Comparison of ENCODE assay signal across 8 cellular contexts in genomic region chr6:148746363-148747144, GRCh38. TPM values are rescaled to one million over a fixed set of nuclear protein-coding genes. Genes with fewer than 3 reads are reported as not detected.
A peak's percentile ranks its signal among the peaks of the same experiment; 100 is the strongest.
DNase-seq lines count a peak whose midpoint lies in the region; TF ChIP-seq lines count a peak whose summit lies in the region.

A gene with protein sequence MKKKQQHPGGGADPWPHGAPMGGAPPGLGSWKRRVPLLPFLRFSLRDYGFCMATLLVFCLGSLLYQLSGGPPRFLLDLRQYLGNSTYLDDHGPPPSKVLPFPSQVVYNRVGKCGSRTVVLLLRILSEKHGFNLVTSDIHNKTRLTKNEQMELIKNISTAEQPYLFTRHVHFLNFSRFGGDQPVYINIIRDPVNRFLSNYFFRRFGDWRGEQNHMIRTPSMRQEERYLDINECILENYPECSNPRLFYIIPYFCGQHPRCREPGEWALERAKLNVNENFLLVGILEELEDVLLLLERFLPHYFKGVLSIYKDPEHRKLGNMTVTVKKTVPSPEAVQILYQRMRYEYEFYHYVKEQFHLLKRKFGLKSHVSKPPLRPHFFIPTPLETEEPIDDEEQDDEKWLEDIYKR (plus strand): TSS chr6:148747030. CDS start chr6:148747431, 401 bp downstream.

- H3K4me3 ChIP-seq in neural progenitor cell (peak within 1 kb of the TSS; percentile 93), tibial artery (peak within 1 kb of the TSS; percentile 68 to 88)

- peaks cover 21% of the 10 kb centered on the region for H3K4me1 ChIP-seq in neural progenitor cell
- H3K4me1 ChIP-seq in tibial artery, result peaks cover 0 to 25% (median 13%) of the 10 kb centered on the region in 4 donors

- TF ChIP-seq CTCF in neural progenitor cell (IDR thresholded peaks at IDR 0.05) (peak; percentile 60), tibial artery (IDR thresholded peaks at IDR 0.05) (peak in 1 of 2 experiments; percentile 37)

- H3K4me2 ChIP-seq in neural progenitor cell, result peak within 1 kb of the TSS; percentile 92

- H3K27me3 ChIP-seq in neural progenitor cell (no peaks in the 10 kb centered on the region), tibial artery (no peaks in the 10 kb centered on the region)

- H3K27ac ChIP-seq in neural progenitor cell (peak within 1 kb of the TSS; percentile 15), tibial artery (peak within 1 kb of the TSS; percentile 85 to 87)

- H4K20me1 ChIP-seq in neural progenitor cell (ENCODE audit: low read depth), result peaks cover 38% of the 10 kb centered on the region

- H3K27me3 Mint-ChIP-seq in neural progenitor cell (ENCODE audit: insufficient read depth, low read depth), result peaks cover 3% of the 10 kb centered on the region

- H3K9me3 ChIP-seq in neural progenitor cell (ENCODE audit: low read depth) (no peaks in the 10 kb centered on the region), tibial artery (no peaks in the 10 kb centered on the region)

- H3K36me3 ChIP-seq in neural progenitor cell (no peaks in the 10 kb centered on the region), tibial artery (no peaks in the 10 kb centered on the region)

- peaks cover 44% of the 10 kb centered on the region for H3K79me2 ChIP-seq in neural progenitor cell (ENCODE audit: low read depth)

- H3F3A ChIP-seq in neural progenitor cell (ENCODE audit: low read depth), result peaks cover 11% of the 10 kb centered on the region

- DNase-seq in activated naive CD4-positive, alpha-beta T cell treated with Interleukin-2 at 50 U/mL for 16 hours, result peak; percentile 71
- no peak for DNase-seq in activated naive CD4-positive, alpha-beta T cell (lab: John Stamatoyannopoulos, UW)
- peak; percentile 75 for DNase-seq in HK-2 (ENCODE audit: unreplicated experiment)
- peak; percentile 30 for DNase-seq in activated gamma-delta T cell (lab: John Stamatoyannopoulos, UW)
- DNase-seq in foreskin melanocyte, result peak; percentile 97
- peak; percentile 96 for DNase-seq in neural progenitor cell (ENCODE audit: low spot score)
- peak; percentile 93 to 96 for DNase-seq in tibial artery

- peaks cover 45% of the 10 kb centered on the region for H3K4me1 Mint-ChIP-seq in neural progenitor cell

- H3K27ac Mint-ChIP-seq in neural progenitor cell, result peak within 1 kb of the TSS; percentile 94

- intact Hi-C loops in tibial artery (cut with DNase I; ENCODE audit: low total_unique reads), result loop anchor here (10.0 kb wide), 2 partner anchors 172 to 198 kb away; no protein-coding TSS in a partner anchor

- H3K9ac ChIP-seq in neural progenitor cell, result peak within 1 kb of the TSS; percentile 31

- no peaks in the 10 kb centered on the region for H3K9me3 Mint-ChIP-seq in neural progenitor cell

- H3K4me3 Mint-ChIP-seq in neural progenitor cell, result peak within 1 kb of the TSS; percentile 96

- peaks cover 12% of the 10 kb centered on the region for H3K36me3 Mint-ChIP-seq in neural progenitor cell

- H2AFZ ChIP-seq in neural progenitor cell (replicated peaks), result peak within 1 kb of the TSS; percentile 92

TF ChIP-seq in PFSK-1, 5 proteins besides CTCF, POLR2A, EP300 and RAD21:
- TF ChIP-seq, protein P1, sequence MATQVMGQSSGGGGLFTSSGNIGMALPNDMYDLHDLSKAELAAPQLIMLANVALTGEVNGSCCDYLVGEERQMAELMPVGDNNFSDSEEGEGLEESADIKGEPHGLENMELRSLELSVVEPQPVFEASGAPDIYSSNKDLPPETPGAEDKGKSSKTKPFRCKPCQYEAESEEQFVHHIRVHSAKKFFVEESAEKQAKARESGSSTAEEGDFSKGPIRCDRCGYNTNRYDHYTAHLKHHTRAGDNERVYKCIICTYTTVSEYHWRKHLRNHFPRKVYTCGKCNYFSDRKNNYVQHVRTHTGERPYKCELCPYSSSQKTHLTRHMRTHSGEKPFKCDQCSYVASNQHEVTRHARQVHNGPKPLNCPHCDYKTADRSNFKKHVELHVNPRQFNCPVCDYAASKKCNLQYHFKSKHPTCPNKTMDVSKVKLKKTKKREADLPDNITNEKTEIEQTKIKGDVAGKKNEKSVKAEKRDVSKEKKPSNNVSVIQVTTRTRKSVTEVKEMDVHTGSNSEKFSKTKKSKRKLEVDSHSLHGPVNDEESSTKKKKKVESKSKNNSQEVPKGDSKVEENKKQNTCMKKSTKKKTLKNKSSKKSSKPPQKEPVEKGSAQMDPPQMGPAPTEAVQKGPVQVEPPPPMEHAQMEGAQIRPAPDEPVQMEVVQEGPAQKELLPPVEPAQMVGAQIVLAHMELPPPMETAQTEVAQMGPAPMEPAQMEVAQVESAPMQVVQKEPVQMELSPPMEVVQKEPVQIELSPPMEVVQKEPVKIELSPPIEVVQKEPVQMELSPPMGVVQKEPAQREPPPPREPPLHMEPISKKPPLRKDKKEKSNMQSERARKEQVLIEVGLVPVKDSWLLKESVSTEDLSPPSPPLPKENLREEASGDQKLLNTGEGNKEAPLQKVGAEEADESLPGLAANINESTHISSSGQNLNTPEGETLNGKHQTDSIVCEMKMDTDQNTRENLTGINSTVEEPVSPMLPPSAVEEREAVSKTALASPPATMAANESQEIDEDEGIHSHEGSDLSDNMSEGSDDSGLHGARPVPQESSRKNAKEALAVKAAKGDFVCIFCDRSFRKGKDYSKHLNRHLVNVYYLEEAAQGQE (IDR thresholded peaks at IDR 0.05; ENCODE audit: insufficient read depth in 1 of 2, low read depth in 2 of 2, low read length in 2 of 2), result 0 out of 4 replicates have a peak, but pooled peaks of 1 of the 2 experiments have one; percentile 33
- peak; percentile 70; the same call in 1 of the 2 replicates for TF ChIP-seq TAF1 (IDR thresholded peaks at IDR 0.05; ENCODE audit: borderline replicate concordance, insufficient read depth, low read length)
- peak; percentile 39 for TF ChIP-seq FOXP2 (optimal IDR thresholded peaks at IDR 0.05; ENCODE audit: borderline replicate concordance, extremely low read depth, extremely low read length, insufficient read depth)
- TF ChIP-seq SIN3A (IDR thresholded peaks at IDR 0.05; ENCODE audit: borderline replicate concordance, insufficient read depth, low read length), result peak; percentile 68
- peak; percentile 76; the same call in 1 of the 2 replicates for TF ChIP-seq POLR2AphosphoS5 (IDR thresholded peaks at IDR 0.05; ENCODE audit: low read depth, low read length)
TF ChIP-seq in PFSK-1: peak in this region for 5.

RNA-seq across cellular contexts. Expression of the gene that starts here (rescaled TPM):
- polyA plus RNA-seq in PFSK-1 (2012; ENCODE audit: insufficient read length, low read depth), result 10.8 TPM
- total RNA-seq in neural progenitor cell (ENCODE audit: low replicate concordance), result 33.3 and 33.9 TPM in 2 replicates

Comparison
In these comparisons a context has a peak if more than half of its experiments do, and no peak if none do; other contexts are left out.
1. DNase-seq: peak in activated naive CD4-positive, alpha-beta T cell treated with Interleukin-2 at 50 U/mL for 16 hours (single experiment), HK-2 (single experiment), activated gamma-delta T cell (single experiment), foreskin melanocyte (single experiment), neural progenitor cell (single experiment) and tibial artery (2 of 2); none in activated naive CD4-positive, alpha-beta T cell (0 of 4).